ENCODE assay signal across 10 cellular contexts in genomic region chr2:189633392-189633811, GRCh38. TPM values are rescaled to one million over a fixed set of nuclear protein-coding genes. Genes with fewer than 3 reads are reported as not detected.
A peak's percentile ranks its signal among the peaks of the same experiment; 100 is the strongest.
DNase-seq lines count a peak whose midpoint lies in the region; ATAC-seq and TF ChIP-seq lines count a peak whose summit lies in the region.
"Had no signal": no experiment of that assay in that cellular context is flagged by ENCODE, and none has a peak within 500 bp of the region (broad histone marks: within the 10 kb centered on the region; RNA-seq: fewer than 3 reads in every experiment).

No MANE protein-coding gene starts in this region.

- no peaks in the 10 kb centered on the region for H3K9me3 Mint-ChIP-seq in progenitor cell of endocrine pancreas (ENCODE audit: low read depth)
- H3K9me3 Mint-ChIP-seq: activated naive CD8-positive, alpha-beta T cell treated with anti-CD3 and anti-CD28 coated beads, Interleukin-2, amount 10 ng/mL, durations not matched to agents 7 days and 5 days had no signal

- DNase-seq in NCI-H82 (lab: John Stamatoyannopoulos, UW) (peak; percentile 33), NCI-H82 treated with DMSO at 0.1 percent for 48 hours (lab: John Stamatoyannopoulos, UW; ENCODE audit: unreplicated experiment) (no peak), MM.1S (no peak), epithelial cell of esophagus (ENCODE audit: low read depth) (peak; percentile 34), progenitor cell of endocrine pancreas (ENCODE audit: low spot score, unreplicated experiment) (no peak), KG1 (lab: John Stamatoyannopoulos, UW) (no peak)
- no peak for DNase-seq in NK-92 treated with Interleukin-12 subunit alpha and Interleukin-12 subunit beta, amount 100 ng/mL, for 24 hours (lab: John Stamatoyannopoulos, UW)
- DNase-seq: activated naive CD8-positive, alpha-beta T cell treated with anti-CD3 and anti-CD28 coated beads, Interleukin-2, amount 10 ng/mL, durations not matched to agents 7 days and 5 days had no signal

- no peak overlapping the region for H3K27ac ChIP-seq in MM.1S (ENCODE audit: low read length)
- H3K27ac ChIP-seq: skin epidermis had no signal

- H4K20me1 ChIP-seq in MM.1S (ENCODE audit: insufficient read depth, low read length): no peaks in the 10 kb centered on the region

- H2AFZ ChIP-seq in MM.1S (ENCODE audit: low read length): no peak overlapping the region

- ATAC-seq in HG03439 (IDR thresholded peaks at IDR 0.05; ENCODE audit: unreplicated experiment): no peak

- H3K4me3 ChIP-seq in MM.1S (ENCODE audit: low read length) (no peak overlapping the region), epithelial cell of esophagus (ENCODE audit: low read length) (no peak overlapping the region)
- H3K4me3 ChIP-seq: skin epidermis had no signal

- no peaks in the 10 kb centered on the region for H3K79me2 ChIP-seq in MM.1S (ENCODE audit: low read length)

- no peaks in the 10 kb centered on the region for H3K4me1 ChIP-seq in MM.1S (ENCODE audit: low read length)

- no peaks in the 10 kb centered on the region for H3F3A ChIP-seq in MM.1S (ENCODE audit: insufficient read depth, low read length)

- H3K27me3 Mint-ChIP-seq in progenitor cell of endocrine pancreas: no peaks in the 10 kb centered on the region

- no peak overlapping the region for H3K27ac Mint-ChIP-seq in progenitor cell of endocrine pancreas
- H3K27ac Mint-ChIP-seq: activated naive CD8-positive, alpha-beta T cell treated with anti-CD3 and anti-CD28 coated beads, Interleukin-2, amount 10 ng/mL, durations not matched to agents 7 days and 5 days had no signal

- TF ChIP-seq CTCF in MM.1S (IDR thresholded peaks at IDR 0.05; ENCODE audit: low read length) (peak; percentile 51), epithelial cell of esophagus (IDR thresholded peaks at IDR 0.05; ENCODE audit: insufficient read depth, low read depth, low read length, missing control alignments) (peak; percentile 41), progenitor cell of endocrine pancreas (IDR thresholded peaks at IDR 0.05; ENCODE audit: unreplicated experiment) (peak; percentile 39)

- no peaks in the 10 kb centered on the region for H3K27me3 ChIP-seq in MM.1S (replicated peaks; ENCODE audit: insufficient read depth, low read length)

- H3K36me3 ChIP-seq in MM.1S (replicated peaks; ENCODE audit: insufficient read depth, low read length): no peaks in the 10 kb centered on the region

- H3K4me2 ChIP-seq in MM.1S (ENCODE audit: low read depth, low read length): no peak overlapping the region

- no peak overlapping the region for H3K4me3 Mint-ChIP-seq in progenitor cell of endocrine pancreas (ENCODE audit: low read depth)
- H3K4me3 Mint-ChIP-seq: activated naive CD8-positive, alpha-beta T cell treated with anti-CD3 and anti-CD28 coated beads, Interleukin-2, amount 10 ng/mL, durations not matched to agents 7 days and 5 days had no signal

- no peaks in the 10 kb centered on the region for H3K9me2 ChIP-seq in MM.1S (replicated peaks; ENCODE audit: insufficient read depth, low read length)

- no peak overlapping the region for H3K9ac ChIP-seq in MM.1S (ENCODE audit: low read length)

- H3K36me3 Mint-ChIP-seq in progenitor cell of endocrine pancreas (ENCODE audit: insufficient read depth): no peaks in the 10 kb centered on the region
- H3K36me3 Mint-ChIP-seq: activated naive CD8-positive, alpha-beta T cell treated with anti-CD3 and anti-CD28 coated beads, Interleukin-2, amount 10 ng/mL, durations not matched to agents 7 days and 5 days had no signal

- no peaks in the 10 kb centered on the region for H3K9me3 ChIP-seq in MM.1S (replicated peaks; ENCODE audit: insufficient read depth, low read length)

- H3K4me1 Mint-ChIP-seq in progenitor cell of endocrine pancreas (ENCODE audit: low read depth): no peaks in the 10 kb centered on the region

RNA-seq across cellular contexts. Expression of gene ASNSD1, which starts 27.9 kb away (rescaled TPM):
- 38.2 and 38.6 TPM in 2 replicates for total RNA-seq in progenitor cell of endocrine pancreas

RNA-seq across cellular contexts. Expression of gene ANKAR, which starts 41.1 kb away (rescaled TPM):
- 9.0 and 10.3 TPM in 2 replicates for total RNA-seq in progenitor cell of endocrine pancreas

RNA-seq across cellular contexts. Expression of gene SLC40A1, which starts 52.8 kb away (rescaled TPM):
- 14.6 and 15.8 TPM in 2 replicates for total RNA-seq in progenitor cell of endocrine pancreas

Comparison
In these comparisons a context has a peak if more than half of its experiments do, and no peak if none do; other contexts are left out.
1. DNase-seq: peak in NCI-H82 (single experiment) and epithelial cell of esophagus (single experiment); none in NCI-H82 treated with DMSO at 0.1 percent for 48 hours (single experiment), MM.1S (single experiment), progenitor cell of endocrine pancreas (single experiment), NK-92 treated with Interleukin-12 subunit alpha and Interleukin-12 subunit beta, amount 100 ng/mL, for 24 hours (single experiment) and KG1 (single experiment).
2. Peak in every context shown above with its lines, with median percentiles within 50 percentile points of each other: CTCF ChIP-seq.